In genomic region chr10:72274730-72275350, GRCh38 we compare ENCODE assay signal across 8 cellular contexts. TPM values are rescaled to one million over a fixed set of nuclear protein-coding genes. Genes with fewer than 3 reads are reported as not detected.
A peak's percentile ranks its signal among the peaks of the same experiment; 100 is the strongest.
DNase-seq lines count a peak whose midpoint lies in the region; ATAC-seq and TF ChIP-seq lines count a peak whose summit lies in the region.

No MANE protein-coding gene starts in this region.

- H3K27me3 ChIP-seq in upper lobe of left lung, result no peaks in the 10 kb centered on the region

- peak overlapping the region; percentile 76 to 95 (median 80) for H3K4me3 ChIP-seq in upper lobe of left lung

- no peaks in the 10 kb centered on the region for H3K9me3 ChIP-seq in upper lobe of left lung

- H3K27me3 Mint-ChIP-seq in activated T-helper 2 cell treated with anti-CD3 and anti-CD28 coated beads, Interferon-gamma antibody, Interleukin-2, Interleukin-4, amounts not matched to agents 10 μg/mL and 5 μg/mL and 100 μg/mL, durations not matched to agents 14 hours and 24 hours and 36 hours (ENCODE audit: low read depth), result no peaks in the 10 kb centered on the region
- peaks cover 3% of the 10 kb centered on the region for H3K27me3 Mint-ChIP-seq in nephron (ENCODE audit: low read depth)

- peak overlapping the region; percentile 94 for H3K27ac Mint-ChIP-seq in activated T-helper 2 cell treated with anti-CD3 and anti-CD28 coated beads, Interferon-gamma antibody, Interleukin-2, Interleukin-4, amounts not matched to agents 10 μg/mL and 5 μg/mL and 100 μg/mL, durations not matched to agents 14 hours and 24 hours and 36 hours
- peak overlapping the region; percentile 93 to 99 (median 99) for H3K27ac Mint-ChIP-seq in nephron

- H3K4me1 ChIP-seq in upper lobe of left lung, result peaks cover 13 to 48% (median 35%) of the 10 kb centered on the region in 4 donors

- TF ChIP-seq POLR2A in upper lobe of left lung (IDR thresholded peaks at IDR 0.05), result peak in 2 of 4 donors; percentile 12 to 52

- ATAC-seq in upper lobe of left lung (ENCODE audit: low FRiP score in 2 of 2), result peak; percentile 6 to 25
- no peak for ATAC-seq in HG03432 (IDR thresholded peaks at IDR 0.05; ENCODE audit: unreplicated experiment)

- H3K27ac ChIP-seq in upper lobe of left lung, result peak overlapping the region; percentile 90 to 98 (median 97)

- TF ChIP-seq EP300 in upper lobe of left lung (IDR thresholded peaks at IDR 0.05), result no peak

- peaks cover 41% of the 10 kb centered on the region for H3K4me1 Mint-ChIP-seq in activated T-helper 2 cell treated with anti-CD3 and anti-CD28 coated beads, Interferon-gamma antibody, Interleukin-2, Interleukin-4, amounts not matched to agents 10 μg/mL and 5 μg/mL and 100 μg/mL, durations not matched to agents 14 hours and 24 hours and 36 hours (ENCODE audit: low read depth)
- H3K4me1 Mint-ChIP-seq in nephron, result peaks cover 61% of the 10 kb centered on the region

- DNase-seq in NCI-H82 (lab: John Stamatoyannopoulos, UW) (peak; percentile 68), NCI-H82 treated with DMSO at 0.1 percent for 48 hours (lab: John Stamatoyannopoulos, UW; ENCODE audit: unreplicated experiment) (no peak), NOMO-1 (lab: John Stamatoyannopoulos, UW; ENCODE audit: unreplicated experiment in 2 of 2) (peak; percentile 20 to 50), fibroblast of peridontal ligament (ENCODE audit: extremely low read depth) (peak; percentile 68), upper lobe of left lung (peak; percentile 86 to 96)
- peak; percentile 71 for DNase-seq in activated T-helper 2 cell treated with anti-CD3 and anti-CD28 coated beads, Interferon-gamma antibody, Interleukin-2, Interleukin-4, amounts not matched to agents 10 μg/mL and 5 μg/mL and 100 μg/mL, durations not matched to agents 14 hours and 24 hours and 36 hours (ENCODE audit: low spot score)

- WGBS in upper lobe of left lung, 2 donors, result 26 to 42% methylated on average over 5 to 26 of the region's 26 CpGs

- peaks cover 4 to 21% (median 13%) of the 10 kb centered on the region in 4 donors for H3K36me3 ChIP-seq in upper lobe of left lung

- intact Hi-C loops in activated T-helper 2 cell treated with anti-CD3 and anti-CD28 coated beads, Interferon-gamma antibody, Interleukin-2, Interleukin-4, amounts not matched to agents 10 μg/mL and 5 μg/mL and 100 μg/mL, durations not matched to agents 14 hours and 24 hours and 36 hours (cut with micrococcal nuclease), result no loop called here

- H3K36me3 Mint-ChIP-seq in activated T-helper 2 cell treated with anti-CD3 and anti-CD28 coated beads, Interferon-gamma antibody, Interleukin-2, Interleukin-4, amounts not matched to agents 10 μg/mL and 5 μg/mL and 100 μg/mL, durations not matched to agents 14 hours and 24 hours and 36 hours (ENCODE audit: low read depth), result peaks cover 38% of the 10 kb centered on the region
- H3K36me3 Mint-ChIP-seq in nephron (ENCODE audit: low read depth), result peaks cover 19% of the 10 kb centered on the region

- TF ChIP-seq CTCF in nephron (IDR thresholded peaks at IDR 0.05; ENCODE audit: unreplicated experiment in 3 of 3) (peak; percentile 50 to 66 (median 60)), upper lobe of left lung (IDR thresholded peaks at IDR 0.05) (peak; percentile 65 to 95 (median 86))

- no peaks in the 10 kb centered on the region for H3K9me3 Mint-ChIP-seq in activated T-helper 2 cell treated with anti-CD3 and anti-CD28 coated beads, Interferon-gamma antibody, Interleukin-2, Interleukin-4, amounts not matched to agents 10 μg/mL and 5 μg/mL and 100 μg/mL, durations not matched to agents 14 hours and 24 hours and 36 hours
- H3K9me3 Mint-ChIP-seq in nephron, result no peaks in the 10 kb centered on the region

- peak overlapping the region; percentile 100 for H3K4me3 Mint-ChIP-seq in activated T-helper 2 cell treated with anti-CD3 and anti-CD28 coated beads, Interferon-gamma antibody, Interleukin-2, Interleukin-4, amounts not matched to agents 10 μg/mL and 5 μg/mL and 100 μg/mL, durations not matched to agents 14 hours and 24 hours and 36 hours (ENCODE audit: low read depth)
- peak overlapping the region; percentile 97 to 98 (median 97) for H3K4me3 Mint-ChIP-seq in nephron

RNA-seq across cellular contexts. Expression of gene DDIT4, which starts 1.1 kb away (rescaled TPM):
- 543 and 569 TPM in 2 replicates for total RNA-seq in activated T-helper 2 cell treated with anti-CD3 and anti-CD28 coated beads, Interferon-gamma antibody, Interleukin-2, Interleukin-4, amounts not matched to agents 10 μg/mL and 5 μg/mL and 100 μg/mL, durations not matched to agents 14 hours and 24 hours and 36 hours
- total RNA-seq in upper lobe of left lung, result 100 to 1,000 TPM in 5 of 6 donors, 10 to 100 TPM in 1; 81.0 to 218 (median 151) TPM

RNA-seq across cellular contexts. Expression of gene ASCC1, which starts 58.8 kb away (rescaled TPM):
- 46.2 and 49.6 TPM in 2 replicates for total RNA-seq in activated T-helper 2 cell treated with anti-CD3 and anti-CD28 coated beads, Interferon-gamma antibody, Interleukin-2, Interleukin-4, amounts not matched to agents 10 μg/mL and 5 μg/mL and 100 μg/mL, durations not matched to agents 14 hours and 24 hours and 36 hours
- total RNA-seq in upper lobe of left lung, result 10 to 100 TPM; 20.4 to 40.7 (median 24.4) TPM

RNA-seq across cellular contexts. Expression of gene ANAPC16, which starts 59.0 kb away (rescaled TPM):
- 94.1 and 95.9 TPM in 2 replicates for total RNA-seq in activated T-helper 2 cell treated with anti-CD3 and anti-CD28 coated beads, Interferon-gamma antibody, Interleukin-2, Interleukin-4, amounts not matched to agents 10 μg/mL and 5 μg/mL and 100 μg/mL, durations not matched to agents 14 hours and 24 hours and 36 hours
- 100 to 1,000 TPM in 1 of 6 donors, 10 to 100 TPM in 5; 34.6 to 110 (median 92.6) TPM for total RNA-seq in upper lobe of left lung
